8 cellular contexts compared by ENCODE assay signal in the genomic region with DNA sequence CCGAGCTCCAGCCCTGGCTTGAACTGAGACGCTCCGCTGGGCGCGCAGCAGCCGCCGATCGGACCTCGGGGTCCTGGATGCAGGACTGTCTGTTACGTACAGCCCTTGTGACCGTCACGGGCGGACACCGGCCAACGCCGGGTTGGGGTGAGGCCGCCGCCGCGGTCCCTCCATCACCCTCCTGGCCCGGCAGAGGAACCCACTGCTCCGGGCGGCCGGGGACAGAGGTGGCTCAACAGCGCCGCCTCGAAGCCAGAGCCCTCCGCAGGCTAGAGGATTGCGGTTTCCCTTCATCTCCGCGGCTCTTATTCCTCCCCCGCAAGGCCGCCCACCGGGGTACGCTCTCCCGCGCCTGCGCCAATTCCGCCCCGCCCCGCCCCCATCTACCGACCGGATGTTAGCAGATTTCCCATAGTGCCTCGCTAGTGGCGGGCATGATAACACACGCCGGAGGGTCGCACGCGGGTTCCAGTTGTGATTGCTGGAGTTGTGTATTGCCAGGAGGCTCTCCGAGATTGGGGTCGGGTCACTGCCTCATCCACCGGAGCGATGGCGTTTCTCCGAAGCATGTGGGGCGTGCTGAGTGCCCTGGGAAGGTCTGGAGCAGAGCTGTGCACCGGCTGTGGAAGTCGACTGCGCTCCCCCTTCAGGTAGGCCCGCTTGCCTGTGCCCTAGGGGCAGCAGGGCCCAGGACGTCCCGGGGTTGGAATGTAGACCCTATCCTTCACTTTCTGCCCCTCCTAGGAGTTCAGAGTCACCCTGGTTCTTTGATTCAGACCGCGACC. TPM values are rescaled to one million over a fixed set of nuclear protein-coding genes. Genes with fewer than 3 reads are reported as not detected.
DNase-seq lines count a peak whose midpoint lies in the region; ATAC-seq and TF ChIP-seq lines count a peak whose summit lies in the region.

Gene TFAM, plus strand, starts transcription at position 412 of the 785 bp plus-strand sequence. Its CDS starts 138 bp downstream, at position 550.

- peak within 1 kb of the TSS; percentile 86 for H3K4me2 ChIP-seq in OCI-LY1 (ENCODE audit: low read length)

- H3K27me3 ChIP-seq in OCI-LY1 (ENCODE audit: insufficient read depth, low read length), result no peaks in the 10 kb centered on the region

- peak within 1 kb of the TSS; percentile 86 for H3K4me3 ChIP-seq in OCI-LY1 (ENCODE audit: low read depth, low read length, poor library complexity, severe bottlenecking)

- peaks cover 21% of the 10 kb centered on the region for H3K79me2 ChIP-seq in OCI-LY1 (ENCODE audit: insufficient read depth, low read length)

- H3K9ac ChIP-seq in OCI-LY1 (ENCODE audit: low read length), result peak within 1 kb of the TSS; percentile 91

- H3K9me2 ChIP-seq in OCI-LY1 (ENCODE audit: low read depth, low read length), result no peaks in the 10 kb centered on the region

- TF ChIP-seq CTCF in OCI-LY1 (IDR thresholded peaks at IDR 0.05; ENCODE audit: low read length), result peak; percentile 56

- H3K4me1 ChIP-seq in OCI-LY1 (ENCODE audit: insufficient read depth, low read length, severe bottlenecking), result peaks cover 28% of the 10 kb centered on the region

- H3F3A ChIP-seq in OCI-LY1 (ENCODE audit: insufficient read depth, low read length), result no peaks in the 10 kb centered on the region

- ATAC-seq in GM21515 (IDR thresholded peaks at IDR 0.05; ENCODE audit: unreplicated experiment), result peak; percentile 91

- H2AFZ ChIP-seq in OCI-LY1 (ENCODE audit: low read length), result peak within 1 kb of the TSS; percentile 71

- no peaks in the 10 kb centered on the region for H4K20me1 ChIP-seq in OCI-LY1 (ENCODE audit: insufficient read depth, low read length)

- peak; percentile 84 for DNase-seq in DMS114 treated with DMSO at 0.1 percent for 48 hours (lab: John Stamatoyannopoulos, UW; ENCODE audit: unreplicated experiment)
- DNase-seq in HuH-7 (ENCODE audit: low spot score), result peak; percentile 81
- peak; percentile 96 for DNase-seq in activated T-cell treated with anti-CD3 and anti-CD28 coated beads for 24 hours (ENCODE audit: low read depth)
- DNase-seq in epithelial cell of prostate (ENCODE audit: low read depth, low spot score), result peak; percentile 44
- DNase-seq in mucosa of gallbladder (ENCODE audit: low spot score), result peak; percentile 97
- peak; percentile 95 to 99 for DNase-seq in stimulated activated CD8-positive, alpha-beta memory T cell treated with anti-CD3 and anti-CD28 coated beads, Interleukin-4, amount 100 ng/mL, for 4 hours (ENCODE audit: low read depth in 2 of 2, low spot score in 1 of 2)

- no peaks in the 10 kb centered on the region for H3K9me3 ChIP-seq in OCI-LY1 (ENCODE audit: low read length)

- H3K36me3 ChIP-seq in OCI-LY1 (ENCODE audit: insufficient read depth, low read length), result peaks cover 38% of the 10 kb centered on the region

- peak within 1 kb of the TSS; percentile 30 for H3K27ac ChIP-seq in OCI-LY1 (ENCODE audit: low read depth, low read length, poor library complexity, severe bottlenecking)
- peak within 1 kb of the TSS; percentile 67 for H3K27ac ChIP-seq in epithelial cell of prostate

RNA-seq across cellular contexts. Expression of gene TFAM, which starts in this region (rescaled TPM):
- total RNA-seq in mucosa of gallbladder, result 29.8 TPM

Comparison
In these comparisons a context has a peak if more than half of its experiments do, and no peak if none do; other contexts are left out.
1. Peak in every context shown above with its lines: DNase-seq, ATAC-seq, H3K4me3 ChIP-seq and H3K27ac ChIP-seq.
2. DNase-seq: peak in every context shown above with its lines; median percentile 97 in mucosa of gallbladder; 97 in stimulated activated CD8-positive, alpha-beta memory T cell treated with anti-CD3 and anti-CD28 coated beads, Interleukin-4, amount 100 ng/mL, for 4 hours; 96 in activated T-cell treated with anti-CD3 and anti-CD28 coated beads for 24 hours; 84 in DMS114 treated with DMSO at 0.1 percent for 48 hours; 81 in HuH-7; 44 in epithelial cell of prostate.